ENCODE assay signal across 10 cellular contexts in the genomic region with DNA sequence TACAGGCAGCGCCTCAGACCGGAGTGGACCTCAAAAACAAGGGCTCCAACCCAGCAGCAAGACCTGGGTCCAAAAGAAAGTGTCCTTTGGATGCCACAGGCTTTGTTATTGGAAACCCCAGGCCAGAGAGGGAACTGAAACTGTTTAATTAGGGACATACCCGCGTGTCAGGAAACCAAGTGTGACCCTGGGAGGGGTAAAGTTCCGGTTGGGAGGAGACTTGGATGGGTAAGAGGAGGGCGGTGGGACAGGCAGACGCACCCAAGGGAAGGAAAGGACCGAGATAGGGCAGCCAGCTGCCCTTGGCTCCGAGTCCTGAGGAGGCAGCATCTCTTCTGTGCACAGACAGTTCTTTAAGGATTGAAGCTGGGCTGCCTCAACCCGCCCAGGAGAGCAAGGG.
DNase-seq lines count a peak whose midpoint lies in the region; ATAC-seq and TF ChIP-seq lines count a peak whose summit lies in the region.
"Had no signal": no experiment of that assay in that cellular context is flagged by ENCODE, and none has a peak within 500 bp of the region (broad histone marks: within the 10 kb centered on the region; RNA-seq: fewer than 3 reads in every experiment).

No MANE protein-coding gene starts in this region.

- peak overlapping the region; percentile 57; the same call in 1 of the 2 replicates for H2BK120ac ChIP-seq in IMR-90 (ENCODE audit: low read depth, low read length)

- H3K4me2 ChIP-seq in IMR-90 (ENCODE audit: low read depth, low read length), result no peak overlapping the region

- H3K27ac ChIP-seq in IMR-90 (ENCODE audit: insufficient read depth, low read length) (no peak overlapping the region), sigmoid colon (peak overlapping the region; percentile 28 to 75 (median 49))
- H3K27ac ChIP-seq: epithelial cell of prostate had no signal

- H3K56ac ChIP-seq in IMR-90 (ENCODE audit: extremely low read depth, insufficient read depth, low read length), result no peak overlapping the region

- H4K20me1 ChIP-seq in IMR-90 (ENCODE audit: insufficient read depth, low read length), result no peaks in the 10 kb centered on the region; the same call in 1 of the 2 replicates

- peak overlapping the region; percentile 26; the same call in 1 of the 2 replicates for H3K4ac ChIP-seq in IMR-90 (ENCODE audit: low read depth, low read length)

- peak overlapping the region; percentile 73 for H2AK9ac ChIP-seq in IMR-90 (replicated peaks; ENCODE audit: low read depth, low read length, poor library complexity)

- TF ChIP-seq RAD21 in IMR-90 (IDR thresholded peaks at IDR 0.05; ENCODE audit: low read length), result no peak

- peaks cover 22% of the 10 kb centered on the region for H3K4me1 ChIP-seq in IMR-90 (ENCODE audit: control insufficient read depth, insufficient read depth, low read length)
- peaks cover 0 to 49% (median 33%) of the 10 kb centered on the region in 4 donors for H3K4me1 ChIP-seq in sigmoid colon

- no peak for DNase-seq in IMR-90
- DNase-seq in sigmoid colon, result no peak
- DNase-seq in NCI-H82 treated with DMSO at 0.1 percent for 48 hours (lab: John Stamatoyannopoulos, UW; ENCODE audit: unreplicated experiment), result no peak
- no peak for DNase-seq in NCI-H2227 treated with DMSO at 0.1 percent for 48 hours (lab: John Stamatoyannopoulos, UW)
- no peak for DNase-seq in activated T-cell treated with anti-CD3 and anti-CD28 coated beads, Interleukin-2, amount 50 U/mL, for 72 hours
- DNase-seq: activated naive CD4-positive, alpha-beta T cell treated with anti-CD3 and anti-CD28 coated beads, Interleukin-2, amount 50 U/mL, for 16 hours; NCI-H1105 had no signal

- peak overlapping the region; percentile 19; the same call in 1 of the 2 replicates for H4K5ac ChIP-seq in IMR-90 (ENCODE audit: low read depth, low read length)

- H2AK5ac ChIP-seq in IMR-90 (ENCODE audit: low read depth, low read length), result peak overlapping the region; percentile 31

- H2BK20ac ChIP-seq in IMR-90 (ENCODE audit: low read depth, low read length), result peak overlapping the region; percentile 46; the same call in 1 of the 2 replicates

- H4K8ac ChIP-seq in IMR-90 (ENCODE audit: low read depth in 2 of 2, low read length in 2 of 2), result no peak overlapping the region

- H3K27me3 ChIP-seq in IMR-90 (ENCODE audit: control insufficient read depth, insufficient read depth, low read length) (no peaks in the 10 kb centered on the region), sigmoid colon (no peaks in the 10 kb centered on the region)

- ATAC-seq in GM18907 (IDR thresholded peaks at IDR 0.05; ENCODE audit: unreplicated experiment) (peak; percentile 94), HG02571 (IDR thresholded peaks at IDR 0.05; ENCODE audit: unreplicated experiment) (peak; percentile 84), IMR-90 (ENCODE audit: low read depth) (no peak)
- no peak for ATAC-seq in activated T-cell treated with anti-CD3 and anti-CD28 coated beads, Interleukin-2, amount 50 U/mL, for 72 hours (replicated peaks in 1 of 2)

- H3K79me1 ChIP-seq in IMR-90 (ENCODE audit: low read depth in 1 of 2, low read length in 2 of 2), result no peaks in the 10 kb centered on the region

- H3K36me3 Mint-ChIP-seq in activated T-cell treated with anti-CD3 and anti-CD28 coated beads, Interleukin-2, amount 50 U/mL, for 72 hours (ENCODE audit: insufficient read depth in 2 of 2), result no peaks in the 10 kb centered on the region

- H3K27ac Mint-ChIP-seq in activated T-cell treated with anti-CD3 and anti-CD28 coated beads, Interleukin-2, amount 50 U/mL, for 72 hours, result no peak overlapping the region

- no peak overlapping the region for H3K4me3 Mint-ChIP-seq in activated T-cell treated with anti-CD3 and anti-CD28 coated beads, Interleukin-2, amount 50 U/mL, for 72 hours

- peak overlapping the region; percentile 95; the same call in 2 of the 3 replicates for H2BK15ac ChIP-seq in IMR-90 (ENCODE audit: low read depth, low read length)

- no peak for TF ChIP-seq CTCF in IMR-90 (conservative IDR thresholded peaks at IDR 0.05; ENCODE audit: low read depth, low read length)
- TF ChIP-seq CTCF in sigmoid colon (IDR thresholded peaks at IDR 0.05), result no peak

- H2BK5ac ChIP-seq in IMR-90 (ENCODE audit: low read depth, low read length, poor library complexity, severe bottlenecking), result no peak overlapping the region

- peak overlapping the region; percentile 33; the same call in 1 of the 2 replicates for H4K91ac ChIP-seq in IMR-90 (ENCODE audit: insufficient read depth, low read depth, low read length)

- no peak overlapping the region for H3K9ac ChIP-seq in IMR-90 (ENCODE audit: low read depth, low read length)

- no peak overlapping the region for H3K14ac ChIP-seq in IMR-90 (replicated peaks; ENCODE audit: low read depth, low read length)

- POLR2A ChIA-PET in IMR-90 (lab: Charles Lee; ENCODE audit: unreplicated experiment), result no interaction called here

- TF ChIP-seq POLR2A in IMR-90 (IDR thresholded peaks at IDR 0.05; ENCODE audit: low read depth, low read length) (no peak), sigmoid colon (IDR thresholded peaks at IDR 0.05) (no peak)

- in situ Hi-C loops in IMR-90 (cut with MboI; ENCODE audit: low sequenced_read_pairs), result no loop called here

- 100% methylated on average over 1 of the region's 10 CpGs; no CpG with 5 or more reads in 1 of the 2 experiments for WGBS in IMR-90 (ENCODE audit: extremely low coverage in 2 of 2, insufficient read length in 1 of 2), 2 experiments
- 56 to 76% methylated on average over 10 of the region's 10 CpGs for WGBS in sigmoid colon, 2 donors

- no peak overlapping the region for H3K4me3 ChIP-seq in IMR-90 (ENCODE audit: insufficient read depth, low read depth, low read length)
- H3K4me3 ChIP-seq in sigmoid colon, result no peak overlapping the region

- intact Hi-C loops in IMR-90 (cut with micrococcal nuclease), result no loop called here
- intact Hi-C loops in sigmoid colon (cut with DNase I), result no loop called here

- peaks cover 14% of the 10 kb centered on the region for H3K27me3 Mint-ChIP-seq in activated T-cell treated with anti-CD3 and anti-CD28 coated beads, Interleukin-2, amount 50 U/mL, for 72 hours (ENCODE audit: low read depth)

- TF ChIP-seq EP300 in sigmoid colon (IDR thresholded peaks at IDR 0.05), result no peak

- CTCF ChIA-PET in IMR-90 (lab: Yijun Ruan, JAX), result no interaction called here

- dilution Hi-C loops in IMR-90 (cut with HindIII; ENCODE audit: low sequenced_read_pairs, unreplicated experiment), result no loop called here

- H2AFZ ChIP-seq in IMR-90 (replicated peaks; ENCODE audit: low read length, poor library complexity), result peak overlapping the region; percentile 34

- H3K9me3 Mint-ChIP-seq in activated T-cell treated with anti-CD3 and anti-CD28 coated beads, Interleukin-2, amount 50 U/mL, for 72 hours, result no peaks in the 10 kb centered on the region

- H3K36me3 ChIP-seq in IMR-90 (ENCODE audit: control insufficient read depth, insufficient read depth, low read length) (no peaks in the 10 kb centered on the region), sigmoid colon (no peaks in the 10 kb centered on the region)

- H3K18ac ChIP-seq in IMR-90 (ENCODE audit: low read depth, low read length), result peak overlapping the region; percentile 37; the same call in 1 of the 2 replicates

- H3K9me1 ChIP-seq in IMR-90 (ENCODE audit: insufficient read depth, low read length), result peaks cover 15% of the 10 kb centered on the region

- H3K9me3 ChIP-seq in IMR-90 (ENCODE audit: control insufficient read depth, insufficient read depth, low read length) (no peaks in the 10 kb centered on the region), sigmoid colon (no peaks in the 10 kb centered on the region)

- no peak overlapping the region for H3K23ac ChIP-seq in IMR-90 (ENCODE audit: low read depth, low read length)

- peaks cover 39% of the 10 kb centered on the region for H3K4me1 Mint-ChIP-seq in activated T-cell treated with anti-CD3 and anti-CD28 coated beads, Interleukin-2, amount 50 U/mL, for 72 hours (ENCODE audit: low read depth)

- no TSS peak for BruUV-seq in IMR-90 (replicated peaks; lab: Mats Ljungman, UMichigan)

TF ChIP-seq in IMR-90, 13 proteins besides CTCF, POLR2A, EP300 and RAD21:
- TF ChIP-seq FOS (IDR thresholded peaks at IDR 0.05; ENCODE audit: low read depth, low read length) (no peak), ELK1 (IDR thresholded peaks at IDR 0.05; ENCODE audit: borderline replicate concordance, low read depth, low read length) (no peak), MAFK (IDR thresholded peaks at IDR 0.05; ENCODE audit: low read depth, low read length) (no peak), RCOR1 (IDR thresholded peaks at IDR 0.05; ENCODE audit: insufficient replicate concordance, low read length) (no peak), USF2 (IDR thresholded peaks at IDR 0.05; ENCODE audit: low read depth, low read length) (no peak), BHLHE40 (IDR thresholded peaks at IDR 0.05; ENCODE audit: low read depth, low read length) (no peak), MAZ (IDR thresholded peaks at IDR 0.05; ENCODE audit: borderline replicate concordance, low read depth, low read length) (no peak), CHD1 (IDR thresholded peaks at IDR 0.05; ENCODE audit: low read depth, low read length) (no peak), RFX5 (IDR thresholded peaks at IDR 0.05; ENCODE audit: low read depth, low read length) (no peak), CEBPB (IDR thresholded peaks at IDR 0.05; ENCODE audit: low read depth, low read length) (no peak)

Comparison
In these comparisons a context has a peak if more than half of its experiments do, and no peak if none do; other contexts are left out.
1. ATAC-seq: peak in GM18907 (single experiment) and HG02571 (single experiment); none in IMR-90 (single experiment) and activated T-cell treated with anti-CD3 and anti-CD28 coated beads, Interleukin-2, amount 50 U/mL, for 72 hours (0 of 2).